ENCODE assay signal across 1 cellular context in the genomic region with DNA sequence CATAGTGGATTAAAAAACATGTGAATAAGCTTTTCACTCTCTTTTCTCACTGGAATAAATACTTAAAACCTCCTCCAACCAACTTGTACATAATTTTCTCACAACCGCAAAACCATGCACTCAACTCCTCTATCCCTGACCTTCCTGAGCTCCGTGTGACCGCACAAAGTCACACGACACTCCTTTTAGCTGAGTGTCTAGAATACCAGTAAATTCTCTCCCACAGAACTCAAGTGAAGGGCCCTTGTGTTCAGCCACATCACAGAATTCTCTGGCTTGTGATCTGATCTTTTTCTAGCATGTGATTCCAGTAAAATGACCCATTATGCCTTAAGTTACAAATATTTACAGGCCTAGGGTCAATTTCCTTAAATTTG.
TF ChIP-seq lines count a peak whose summit lies in the region.

No MANE protein-coding gene starts in this region.

TF ChIP-seq in WTC11, 78 proteins besides CTCF, POLR2A, EP300 and RAD21 (continued from another document):
- TF ChIP-seq MYBL2 (CRISPR knock-in tag; IDR thresholded peaks at IDR 0.05) = no peak
- TF ChIP-seq ARID4B (CRISPR knock-in tag; IDR thresholded peaks at IDR 0.05; ENCODE audit: borderline replicate concordance) = no peak
TF ChIP-seq in WTC11: peak in this region for 0.
